ENCODE assay signal across 35 cellular contexts in genomic region chr4:151455212-151455611, GRCh38. TPM values are rescaled to one million over a fixed set of nuclear protein-coding genes. Genes with fewer than 3 reads are reported as not detected.
DNase-seq lines count a peak whose midpoint lies in the region; ATAC-seq and FAIRE-seq lines count a peak whose summit lies in the region.
"Had no signal": no experiment of that assay in that cellular context is flagged by ENCODE, and none has a peak within 500 bp of the region (broad histone marks: within the 10 kb centered on the region; RNA-seq: fewer than 3 reads in every experiment).

No MANE protein-coding gene starts in this region.

- no peak overlapping the region for H3K27ac ChIP-seq in small intestine (ENCODE audit: low read depth in 1 of 2, low read length in 1 of 2)
- H3K27ac ChIP-seq: cardiac muscle cell, colonic mucosa, epithelial cell of prostate, KMS-11, prostate gland, upper lobe of left lung had no signal

- H3K4me3 ChIP-seq in small intestine (ENCODE audit: low read depth in 1 of 2, low read length in 2 of 2), result no peak overlapping the region
- H3K4me3 ChIP-seq: cardiac muscle cell, colonic mucosa, prostate gland, upper lobe of left lung had no signal

- peak; percentile 92 for ATAC-seq in left colon
- no peak for ATAC-seq in GM18867 (IDR thresholded peaks at IDR 0.05; ENCODE audit: unreplicated experiment)
- no peak for ATAC-seq in HG03280 (IDR thresholded peaks at IDR 0.05; ENCODE audit: unreplicated experiment)
- ATAC-seq: activated naive CD4-positive, alpha-beta T cell treated with anti-CD3 and anti-CD28 coated beads, Interleukin-2, amount 50 U/mL, for 72 hours; stimulated activated memory B cell treated with anti-CD40 and anti-IgM and Interleukin-4, amounts not matched to agents 10 μg/mL and 1 μg/mL and 100 μg/mL, for 72 hours had no signal

- intact Hi-C loops in left colon (cut with DNase I, micrococcal nuclease), result no loop called here

- DNase-seq in NCI-H748 (lab: John Stamatoyannopoulos, UW; ENCODE audit: unreplicated experiment) (peak; percentile 11), NCI-H748 treated with DMSO at 0.1 percent for 48 hours (lab: John Stamatoyannopoulos, UW) (no peak), SK-MEL-5 (ENCODE audit: low read depth, low spot score) (peak; percentile 1), left colon (no peak), small intestine (peak; percentile 57), anterior cingulate cortex (lab: John Stamatoyannopoulos, UW) (no peak)
- DNase-seq: activated CD4-positive, alpha-beta T cell treated with anti-CD3 and anti-CD28 coated beads, Interleukin-2, amount 10 ng/mL, durations not matched to agents 7 days and 5 days; aorta; Calu3; CD4-positive, CD25-positive, alpha-beta regulatory T cell; colonic mucosa; DMS79; effector CD8-positive, alpha-beta T cell; MM.1S; naive B cell; NCI-H1417; NCI-H2029 treated with DMSO at 0.1 percent for 48 hours; NCI-H345; NCI-H774; nucleus accumbens; substantia nigra; SW 1271; T-helper 9 cell; upper lobe of left lung had no signal

- H3K36me3 ChIP-seq in small intestine (ENCODE audit: control insufficient read depth in 2 of 2, insufficient read depth in 2 of 2, low read length in 2 of 2), result no peaks in the 10 kb centered on the region
- H3K36me3 ChIP-seq: cardiac muscle cell, colonic mucosa, prostate gland, upper lobe of left lung had no signal

- in situ Hi-C loops in SK-MEL-5 (cut with HindIII; ENCODE audit: low pct_unique_long_range_greater_than_20kb, low sequenced_read_pairs), result no loop called here

- H3K9me3 ChIP-seq in small intestine (ENCODE audit: control insufficient read depth, low read depth), result no peaks in the 10 kb centered on the region
- H3K9me3 ChIP-seq: colonic mucosa, prostate gland, upper lobe of left lung had no signal

- no peaks in the 10 kb centered on the region for H3K27me3 ChIP-seq in small intestine (ENCODE audit: control insufficient read depth in 2 of 2, insufficient read depth in 2 of 2, low read length in 2 of 2)
- H3K27me3 ChIP-seq: cardiac muscle cell, colonic mucosa, upper lobe of left lung had no signal

- H3K4me1 ChIP-seq in small intestine (ENCODE audit: control insufficient read depth in 2 of 2, insufficient read depth in 1 of 2, low read depth in 1 of 2, low read length in 1 of 2), result no peaks in the 10 kb centered on the region
- H3K4me1 ChIP-seq: colonic mucosa, prostate gland, upper lobe of left lung had no signal

- WGBS in small intestine, 3 donors, result 56 to 69% (median 68%) methylated on average over 1 of the region's 1 CpG

- FAIRE-seq in small intestine (lab: Jason Lieb, UNC), result no peak
- FAIRE-seq: G401.6, islet of Langerhans had no signal

RNA-seq across cellular contexts. Expression of gene FHIP1A, which starts 46.2 kb away (rescaled TPM):
- 1.8 and 2.7 TPM in 2 replicates for total RNA-seq in SK-MEL-5 (2014; rRNA removed; shearing (Covaris generic))
- polyA plus RNA-seq in SK-MEL-5 (2015; cell fraction: cytosol; rRNA removed), result 1.1 and 1.7 TPM in 2 replicates
- polyA plus RNA-seq in SK-MEL-5 (2015; cell fraction: nucleus; rRNA removed), result 0.68 and 1.4 TPM in 2 replicates
- total RNA-seq in left colon, result 10 to 100 TPM; 32.1 to 33.6 TPM
- polyA plus RNA-seq in small intestine, result 1 to 10 TPM in 1 of 3 donors, under 1 TPM in 2; 0.67 to 2.3 (median 0.81) TPM
- total RNA-seq: activated CD4-positive, alpha-beta T cell treated with anti-CD3 and anti-CD28 coated beads, Interleukin-2, amount 10 ng/mL, durations not matched to agents 7 days and 5 days; activated CD8-positive, alpha-beta memory T cell treated with anti-CD3 and anti-CD28 coated beads for 36 hours had no signal

Comparison
In these comparisons a context has a peak if more than half of its experiments do, and no peak if none do; other contexts are left out.
1. DNase-seq: peak in NCI-H748 (single experiment), SK-MEL-5 (single experiment) and small intestine (single experiment); none in NCI-H748 treated with DMSO at 0.1 percent for 48 hours (single experiment), left colon (0 of 2) and anterior cingulate cortex (0 of 58).